Comparison of ENCODE assay signal across 9 cellular contexts in genomic region chr21:32524010-32524719, GRCh38.
DNase-seq lines count a peak whose midpoint lies in the region; ATAC-seq and TF ChIP-seq lines count a peak whose summit lies in the region.
"Had no signal": no experiment of that assay in that cellular context is flagged by ENCODE, and none has a peak within 500 bp of the region (broad histone marks: within the 10 kb centered on the region; RNA-seq: fewer than 3 reads in every experiment).

No MANE protein-coding gene starts in this region.

- H3K36me3 ChIP-seq in HUES48 (ENCODE audit: control insufficient read depth, insufficient read depth, low read length) = no peaks in the 10 kb centered on the region
- no peaks in the 10 kb centered on the region for H3K36me3 ChIP-seq in tibial nerve

- H3K9me3 ChIP-seq in HUES48 (ENCODE audit: control insufficient read depth, insufficient read depth, low read length) = no peaks in the 10 kb centered on the region
- no peaks in the 10 kb centered on the region for H3K9me3 ChIP-seq in tibial nerve

- no peak for TF ChIP-seq CTCF in cardiac fibroblast (IDR thresholded peaks at IDR 0.05; ENCODE audit: low read depth, low read length)
- TF ChIP-seq CTCF in tibial nerve (IDR thresholded peaks at IDR 0.05) = no peak

- H3K4me3 ChIP-seq in HUES48 (ENCODE audit: low read depth, low read length) (no peak overlapping the region), cardiac fibroblast (replicated peaks in 1 of 2; ENCODE audit: low read depth in 2 of 2, low read length in 2 of 2) (no peak overlapping the region), tibial nerve (no peak overlapping the region)

- H3K4me1 ChIP-seq in HUES48 (ENCODE audit: control insufficient read depth, insufficient read depth, low read length) (peaks cover 15% of the 10 kb centered on the region), tibial nerve (peaks cover 0 to 47% (median 3%) of the 10 kb centered on the region in 4 donors)

- no peak for ATAC-seq in GM21381 (IDR thresholded peaks at IDR 0.05; ENCODE audit: unreplicated experiment)
- no peak for ATAC-seq in HG02588 (IDR thresholded peaks at IDR 0.05; ENCODE audit: unreplicated experiment)
- no peak for ATAC-seq in GM18520 (IDR thresholded peaks at IDR 0.05; ENCODE audit: unreplicated experiment)

- DNase-seq in cardiac fibroblast (ENCODE audit: low read depth in 2 of 2) (peak; percentile 91 to 92), kidney tubule cell (ENCODE audit: low spot score) (peak; percentile 72), tibial nerve (ENCODE audit: low spot score in 2 of 2) (no peak), SIG-M5 treated with dmso at 0.1 percent for 504 hours (lab: John Stamatoyannopoulos, UW; ENCODE audit: unreplicated experiment) (no peak)
- DNase-seq: RPMI8226 had no signal

- peak overlapping the region; percentile 31 for H3K9ac ChIP-seq in HUES48 (ENCODE audit: low read depth, low read length)

- 47 to 53% methylated on average over 8 of the region's 8 CpGs for WGBS in tibial nerve, 2 donors

- TF ChIP-seq EP300 in tibial nerve (IDR thresholded peaks at IDR 0.05) = peak in 1 of 2 donors; percentile 67

- no peaks in the 10 kb centered on the region for H3K27me3 ChIP-seq in HUES48 (ENCODE audit: control insufficient read depth, insufficient read depth, low read length)
- no peaks in the 10 kb centered on the region for H3K27me3 ChIP-seq in tibial nerve

- TF ChIP-seq POLR2A in tibial nerve (IDR thresholded peaks at IDR 0.05) = no peak

- H3K27ac ChIP-seq in HUES48 (ENCODE audit: low read depth, low read length) = peak overlapping the region; percentile 59
- peak overlapping the region in 3 of 4 donors; percentile 7 to 86 (median 84) for H3K27ac ChIP-seq in tibial nerve

Comparison
In these comparisons a context has a peak if more than half of its experiments do, and no peak if none do; other contexts are left out.
1. DNase-seq: peak in cardiac fibroblast (2 of 2) and kidney tubule cell (single experiment); none in tibial nerve (0 of 2) and SIG-M5 treated with dmso at 0.1 percent for 504 hours (single experiment).